ENCODE assay signal across 22 cellular contexts in the genomic region with DNA sequence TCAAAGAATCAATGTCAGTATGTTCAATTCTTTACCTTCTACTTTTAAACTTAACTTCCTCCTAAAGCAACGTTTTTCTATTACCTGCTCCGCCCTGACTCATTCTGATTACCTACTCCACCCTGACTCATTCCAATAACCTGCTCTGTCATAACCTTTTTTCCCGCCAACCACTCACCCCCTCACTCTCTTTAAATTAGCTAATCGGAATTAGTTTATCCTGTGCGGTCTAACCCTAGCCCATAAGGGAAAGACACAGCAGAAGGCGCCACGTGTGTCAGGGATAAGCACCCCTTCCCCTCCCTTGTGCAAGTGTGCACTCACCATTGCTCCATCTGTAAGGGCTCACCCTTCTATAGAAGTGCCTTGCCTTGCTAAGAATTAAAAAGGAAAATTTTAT.
DNase-seq lines count a peak whose midpoint lies in the region; ATAC-seq and TF ChIP-seq lines count a peak whose summit lies in the region.
"Had no signal": no experiment of that assay in that cellular context is flagged by ENCODE, and none has a peak within 500 bp of the region (broad histone marks: within the 10 kb centered on the region; RNA-seq: fewer than 3 reads in every experiment).

No MANE protein-coding gene starts in this region.

- DNase-seq in activated T-cell treated with anti-CD3 and anti-CD28 coated beads for 48 hours (ENCODE audit: low read depth), result peak; percentile 6
- DNase-seq in activated T-cell treated with anti-CD3 and anti-CD28 coated beads for 4 hours, result no peak
- DNase-seq in RWPE2 (ENCODE audit: low spot score), result no peak
- DNase-seq in epithelial cell of esophagus (ENCODE audit: low read depth), result peak; percentile 71
- peak; percentile 3 to 19 for DNase-seq in stimulated activated CD4-positive, alpha-beta T cell treated with anti-CD3 and anti-CD28 coated beads, Interleukin-4, amount 100 ng/mL, for 48 hours (ENCODE audit: low read depth in 2 of 2)
- no peak for DNase-seq in upper lobe of right lung
- no peak for DNase-seq in right cardiac atrium
- DNase-seq: activated naive CD8-positive, alpha-beta T cell treated with anti-CD3 and anti-CD28 coated beads, Interleukin-2, amount 10 ng/mL, durations not matched to agents 7 days and 5 days; body of pancreas; CD4-positive, alpha-beta T cell; cortex of kidney; DMS153; GF-D8; immature natural killer cell; NCI-H1417 treated with DMSO at 0.1 percent for 48 hours; NCI-H526; retina; Right ventricle myocardium superior; substantia nigra; SW 1271 had no signal

- H3K27me3 ChIP-seq in RWPE2 (ENCODE audit: insufficient read depth, poor library complexity, severe bottlenecking) (no peaks in the 10 kb centered on the region), upper lobe of right lung (no peaks in the 10 kb centered on the region), right cardiac atrium (ENCODE audit: control insufficient read depth, insufficient read depth) (no peaks in the 10 kb centered on the region)
- H3K27me3 ChIP-seq: body of pancreas had no signal

- H3K36me3 ChIP-seq in RWPE2 (ENCODE audit: low read depth) (no peaks in the 10 kb centered on the region), upper lobe of right lung (no peaks in the 10 kb centered on the region)
- H3K36me3 ChIP-seq: neutrophil had no signal

- no peak for TF ChIP-seq CTCF in RWPE2 (IDR thresholded peaks at IDR 0.05; ENCODE audit: poor library complexity, severe bottlenecking)
- TF ChIP-seq CTCF in epithelial cell of esophagus (IDR thresholded peaks at IDR 0.05; ENCODE audit: insufficient read depth, low read depth, low read length, missing control alignments), result no peak
- no peak for TF ChIP-seq CTCF in upper lobe of right lung (IDR thresholded peaks at IDR 0.05)

- H3K27ac ChIP-seq in RWPE2 (ENCODE audit: poor library complexity, severe bottlenecking), result no peak overlapping the region
- H3K27ac ChIP-seq in upper lobe of right lung, result no peak overlapping the region
- H3K27ac ChIP-seq in right cardiac atrium (ENCODE audit: low read length), result no peak overlapping the region
- H3K27ac ChIP-seq: body of pancreas, neutrophil had no signal

- WGBS in right cardiac atrium, result 81% methylated on average over 7 of the region's 7 CpGs

- ATAC-seq in RWPE2 (ENCODE audit: low read depth), result peak; percentile 68
- ATAC-seq in HG02870 (IDR thresholded peaks at IDR 0.05; ENCODE audit: unreplicated experiment), result no peak
- ATAC-seq in upper lobe of right lung, result no peak
- ATAC-seq in right cardiac atrium, result no peak
- ATAC-seq: body of pancreas had no signal

- H3K9me3 ChIP-seq in RWPE2 (ENCODE audit: severe bottlenecking) (no peaks in the 10 kb centered on the region), upper lobe of right lung (no peaks in the 10 kb centered on the region), right cardiac atrium (ENCODE audit: control insufficient read depth, low read length) (no peaks in the 10 kb centered on the region)
- H3K9me3 ChIP-seq: body of pancreas, neutrophil had no signal

- H3K4me3 ChIP-seq in RWPE2 (ENCODE audit: severe bottlenecking) (no peak overlapping the region), epithelial cell of esophagus (ENCODE audit: low read length) (no peak overlapping the region), upper lobe of right lung (no peak overlapping the region), right cardiac atrium (ENCODE audit: low read length) (no peak overlapping the region)
- H3K4me3 ChIP-seq: body of pancreas had no signal

- intact Hi-C loops in upper lobe of right lung (cut with DNase I) (no loop called here), right cardiac atrium (cut with DNase I) (no loop called here)

- no peaks in the 10 kb centered on the region for H3K4me1 ChIP-seq in RWPE2 (ENCODE audit: insufficient read depth, poor library complexity, severe bottlenecking)
- no peaks in the 10 kb centered on the region for H3K4me1 ChIP-seq in upper lobe of right lung
- no peaks in the 10 kb centered on the region for H3K4me1 ChIP-seq in right cardiac atrium (ENCODE audit: control insufficient read depth, insufficient read depth, low read length)
- H3K4me1 ChIP-seq: body of pancreas had no signal

Comparison
In these comparisons a context has a peak if more than half of its experiments do, and no peak if none do; other contexts are left out.
1. DNase-seq: peak in activated T-cell treated with anti-CD3 and anti-CD28 coated beads for 48 hours (single experiment), epithelial cell of esophagus (single experiment) and stimulated activated CD4-positive, alpha-beta T cell treated with anti-CD3 and anti-CD28 coated beads, Interleukin-4, amount 100 ng/mL, for 48 hours (2 of 2); none in activated T-cell treated with anti-CD3 and anti-CD28 coated beads for 4 hours (single experiment), RWPE2 (single experiment), upper lobe of right lung (single experiment) and right cardiac atrium (0 of 3).